Comparison of ENCODE assay signal across 16 cellular contexts in genomic region chr16:15489016-15489415, GRCh38. TPM values are rescaled to one million over a fixed set of nuclear protein-coding genes. Genes with fewer than 3 reads are reported as not detected.
DNase-seq lines count a peak whose midpoint lies in the region; ATAC-seq and TF ChIP-seq lines count a peak whose summit lies in the region.
"Had no signal": no experiment of that assay in that cellular context is flagged by ENCODE, and none has a peak within 500 bp of the region (broad histone marks: within the 10 kb centered on the region; RNA-seq: fewer than 3 reads in every experiment).

No MANE protein-coding gene starts in this region.

- no peak overlapping the region for H2BK5ac ChIP-seq in trophoblast cell (ENCODE audit: low read depth, low read length, poor library complexity)

- no peak overlapping the region for H2AFZ ChIP-seq in trophoblast cell (ENCODE audit: insufficient read depth, low read length, poor library complexity)
- no peak overlapping the region for H2AFZ ChIP-seq in Karpas-422 (ENCODE audit: low read length)

- H3K79me2 ChIP-seq in trophoblast cell (ENCODE audit: control insufficient read depth, insufficient read depth, low read length, poor library complexity) (no peaks in the 10 kb centered on the region), Karpas-422 (ENCODE audit: low read length) (no peaks in the 10 kb centered on the region)

- no peak overlapping the region for H2AK5ac ChIP-seq in trophoblast cell (ENCODE audit: low read length)

- H2BK120ac ChIP-seq in trophoblast cell (ENCODE audit: insufficient read depth, low read length, poor library complexity) = no peak overlapping the region

- H3K4me3 Mint-ChIP-seq in chondrocyte (ENCODE audit: unreplicated experiment) = peak overlapping the region; percentile 48
- H3K4me3 Mint-ChIP-seq: B cell; naive thymus-derived CD8-positive, alpha-beta T cell; T-helper 2 cell treated with Interferon-gamma antibody and Interleukin-4, amounts not matched to agents 5 μg/mL and 100 μg/mL, for 36 hours had no signal

- peak overlapping the region; percentile 51 for H3K27ac ChIP-seq in trophoblast cell (ENCODE audit: low read depth, low read length)
- H3K27ac ChIP-seq in uterus = peak overlapping the region; percentile 53 to 90
- H3K27ac ChIP-seq in Karpas-422 (ENCODE audit: low read length) = no peak overlapping the region

- no peak overlapping the region for H2BK12ac ChIP-seq in trophoblast cell (ENCODE audit: low read length)

- no peak for DNase-seq in activated naive CD4-positive, alpha-beta T cell treated with anti-CD3 and anti-CD28 coated beads, Interleukin-2, amount 50 U/mL, for 72 hours (ENCODE audit: low spot score in 2 of 2)
- no peak for DNase-seq in activated naive CD4-positive, alpha-beta T cell treated with anti-CD3 and anti-CD28 coated beads, Interleukin-2, amount 50 U/mL, for 16 hours
- DNase-seq in chondrocyte (ENCODE audit: low spot score) = no peak
- DNase-seq in trophoblast cell = no peak
- no peak for DNase-seq in uterus
- DNase-seq in NAMALWA (ENCODE audit: low spot score) = no peak
- DNase-seq in Karpas-422 = no peak
- DNase-seq in GM13977 (ENCODE audit: low spot score) = no peak
- DNase-seq: activated CD4-positive, alpha-beta T cell treated with anti-CD3 and anti-CD28 coated beads, Interleukin-2, amount 50 U/mL, for 1 hour; DMS79; effector CD4-positive, alpha-beta T cell; naive thymus-derived CD8-positive, alpha-beta T cell; NCI-H1105 treated with DMSO at 0.1 percent for 48 hours; NCI-H524 had no signal

- no peaks in the 10 kb centered on the region for H4K20me1 ChIP-seq in Karpas-422 (ENCODE audit: insufficient read depth, low read depth, low read length)

- intact Hi-C loops in uterus (cut with DNase I; ENCODE audit: low total_unique reads) = no loop called here

- H3K27ac Mint-ChIP-seq in activated naive CD4-positive, alpha-beta T cell treated with anti-CD3 and anti-CD28 coated beads, Interleukin-2, amount 50 U/mL, for 72 hours = peak overlapping the region; percentile 68 to 89
- H3K27ac Mint-ChIP-seq in chondrocyte (ENCODE audit: unreplicated experiment) = peak overlapping the region; percentile 96
- H3K27ac Mint-ChIP-seq: B cell; T-helper 2 cell treated with Interferon-gamma antibody and Interleukin-4, amounts not matched to agents 5 μg/mL and 100 μg/mL, for 36 hours had no signal

- H3K4me1 ChIP-seq in trophoblast cell (ENCODE audit: control insufficient read depth in 1 of 2, insufficient read depth in 2 of 2, low read length in 2 of 2) = no peaks in the 10 kb centered on the region
- peaks cover 8 to 13% of the 10 kb centered on the region in 2 donors for H3K4me1 ChIP-seq in uterus
- peaks cover 2% of the 10 kb centered on the region for H3K4me1 ChIP-seq in Karpas-422 (ENCODE audit: low read length)

- H3K9me3 ChIP-seq in trophoblast cell (ENCODE audit: insufficient read depth, low read depth, low read length) (no peaks in the 10 kb centered on the region), uterus (no peaks in the 10 kb centered on the region), Karpas-422 (ENCODE audit: low read length) (no peaks in the 10 kb centered on the region)

- TF ChIP-seq POLR2A in uterus (IDR thresholded peaks at IDR 0.05) = no peak

- no peak overlapping the region for H3K18ac ChIP-seq in trophoblast cell (ENCODE audit: low read length)

- ATAC-seq in activated naive CD4-positive, alpha-beta T cell treated with anti-CD3 and anti-CD28 coated beads, Interleukin-2, amount 50 U/mL, for 72 hours = peak; percentile 21 to 34
- ATAC-seq: naive thymus-derived CD8-positive, alpha-beta T cell had no signal

- no peak overlapping the region for H3K23ac ChIP-seq in trophoblast cell (ENCODE audit: low read length)

- H3K9me3 Mint-ChIP-seq in activated naive CD4-positive, alpha-beta T cell treated with anti-CD3 and anti-CD28 coated beads, Interleukin-2, amount 50 U/mL, for 72 hours = peaks cover 4 to 12% of the 10 kb centered on the region in 2 donors
- H3K9me3 Mint-ChIP-seq in chondrocyte (ENCODE audit: low read depth) = no peaks in the 10 kb centered on the region
- H3K9me3 Mint-ChIP-seq: naive thymus-derived CD8-positive, alpha-beta T cell had no signal

- H3K4me2 ChIP-seq in trophoblast cell (ENCODE audit: low read length) (no peak overlapping the region), Karpas-422 (ENCODE audit: low read depth, low read length, poor library complexity, severe bottlenecking) (no peak overlapping the region)

- H3K79me1 ChIP-seq in trophoblast cell (ENCODE audit: low read length) = peaks cover 2% of the 10 kb centered on the region

- TF ChIP-seq CTCF in chondrocyte (IDR thresholded peaks at IDR 0.05) (no peak), uterus (IDR thresholded peaks at IDR 0.05) (no peak), GM13977 (IDR thresholded peaks at IDR 0.05; ENCODE audit: extremely low read depth, insufficient read depth, missing control alignments) (no peak)

- peak overlapping the region; percentile 51 for H4K91ac ChIP-seq in trophoblast cell (ENCODE audit: low read depth, low read length)

- H3K4ac ChIP-seq in trophoblast cell (ENCODE audit: low read depth, low read length) = no peak overlapping the region

- WGBS in trophoblast cell (ENCODE audit: extremely low coverage, insufficient coverage, insufficient read length) = no CpG with 5 or more reads among the region's 3 CpGs

- in situ Hi-C loops in GM13977 (cut with MboI; ENCODE audit: low pct_unique_long_range_greater_than_20kb, low sequenced_read_pairs, unreplicated experiment) = no loop called here

- H3K4me3 ChIP-seq in trophoblast cell (ENCODE audit: low read depth, low read length) (no peak overlapping the region), uterus (no peak overlapping the region), Karpas-422 (ENCODE audit: low read length) (no peak overlapping the region)

- H3K27me3 Mint-ChIP-seq in chondrocyte (ENCODE audit: low read depth) = no peaks in the 10 kb centered on the region
- H3K27me3 Mint-ChIP-seq: B cell; naive thymus-derived CD8-positive, alpha-beta T cell had no signal

- H3K14ac ChIP-seq in trophoblast cell (ENCODE audit: low read length) = no peak overlapping the region

- no peak overlapping the region for H4K12ac ChIP-seq in trophoblast cell (ENCODE audit: low read depth, low read length)

- no peak overlapping the region for H4K8ac ChIP-seq in trophoblast cell (ENCODE audit: low read depth, low read length)

- H3K4me1 Mint-ChIP-seq in chondrocyte (ENCODE audit: low read depth) = peaks cover 33% of the 10 kb centered on the region

- H3K36me3 ChIP-seq in trophoblast cell (ENCODE audit: control insufficient read depth in 1 of 2, insufficient read depth in 2 of 2, low read length in 2 of 2) = no peaks in the 10 kb centered on the region
- H3K36me3 ChIP-seq in uterus = no peaks in the 10 kb centered on the region
- no peaks in the 10 kb centered on the region for H3K36me3 ChIP-seq in Karpas-422 (ENCODE audit: insufficient read depth, low read length)

- H3K9me2 ChIP-seq in Karpas-422 (replicated peaks; ENCODE audit: insufficient read depth, low read length) = no peaks in the 10 kb centered on the region

- H3K36me3 Mint-ChIP-seq in activated naive CD4-positive, alpha-beta T cell treated with anti-CD3 and anti-CD28 coated beads, Interleukin-2, amount 50 U/mL, for 72 hours = peaks cover 0 to 29% of the 10 kb centered on the region in 2 donors
- H3K36me3 Mint-ChIP-seq in chondrocyte (ENCODE audit: low read depth) = no peaks in the 10 kb centered on the region
- H3K36me3 Mint-ChIP-seq: naive thymus-derived CD8-positive, alpha-beta T cell had no signal

- H3K27me3 ChIP-seq in trophoblast cell (ENCODE audit: insufficient read depth, low read length) = no peaks in the 10 kb centered on the region
- H3K27me3 ChIP-seq in uterus = no peaks in the 10 kb centered on the region
- no peaks in the 10 kb centered on the region for H3K27me3 ChIP-seq in Karpas-422 (ENCODE audit: low read length)

- H3K9ac ChIP-seq in trophoblast cell (ENCODE audit: low read length) (no peak overlapping the region), Karpas-422 (ENCODE audit: low read length) (no peak overlapping the region)

RNA-seq across cellular contexts. Expression of gene BMERB1, which starts 54.6 kb away (rescaled TPM):
- 10 to 100 TPM in 1 of 2 donors, 1 to 10 TPM in 1; 5.8 to 20.2 TPM for total RNA-seq in activated naive CD4-positive, alpha-beta T cell treated with anti-CD3 and anti-CD28 coated beads, Interleukin-2, amount 50 U/mL, for 72 hours
- total RNA-seq in chondrocyte = 29.9 to 37.8 TPM (median 35.9 TPM) in 3 replicates
- 0.07 and 0.25 TPM in 2 replicates for polyA plus RNA-seq in trophoblast cell (2013)
- total RNA-seq in uterus = 10 to 100 TPM; 12.8 to 98.9 (median 39.2) TPM
- total RNA-seq in Karpas-422 (2014; rRNA removed; shearing (Covaris generic); ENCODE audit: low replicate concordance) = 0.22 TPM in 1 of 2 replicates, not detected in the other
